20 cellular contexts compared by ENCODE assay signal in the genomic region with DNA sequence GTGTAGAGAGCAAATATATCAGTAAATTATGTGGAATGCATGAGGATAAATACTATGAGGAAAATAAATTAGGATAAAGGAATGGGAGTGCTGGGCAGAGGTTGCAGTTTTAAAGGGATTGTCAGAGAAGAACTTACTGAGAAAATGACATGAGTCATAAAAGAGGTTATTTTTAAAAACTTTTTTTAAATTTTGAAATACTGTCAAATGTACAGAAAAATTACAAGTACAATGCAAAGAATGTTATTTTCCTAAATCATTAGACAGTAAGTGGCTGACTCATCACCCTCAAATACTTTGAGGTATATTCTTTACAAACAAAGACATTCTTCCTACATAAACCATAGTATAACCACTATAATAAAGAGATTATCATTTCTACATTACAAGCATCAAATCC.
"Had no signal": no experiment of that assay in that cellular context is flagged by ENCODE, and none has a peak within 500 bp of the region (broad histone marks: within the 10 kb centered on the region; RNA-seq: fewer than 3 reads in every experiment).

No MANE protein-coding gene starts in this region.

- H3K4me3 ChIP-seq: breast epithelium, dorsolateral prefrontal cortex, esophagus squamous epithelium, gastroesophageal sphincter, hepatocyte, neural progenitor cell, pancreas, upper lobe of right lung had no signal

- H3K4me3 Mint-ChIP-seq: activated CD4-positive, alpha-beta T cell treated with anti-CD3 and anti-CD28 coated beads, Interleukin-2, amount 10 ng/mL, durations not matched to agents 24 days and 14 days; neural progenitor cell; stimulated activated naive CD8-positive, alpha-beta T cell treated with anti-CD3 and anti-CD28 coated beads, Interleukin-15, Interleukin-2, amounts not matched to agents 100 ng/mL and 50 ng/mL, for 24 hours; T-helper 1 cell treated with Interleukin-12 subunit alpha and Interleukin-12 subunit beta and Interleukin-4 antibody, amounts not matched to agents 30 μg/mL and 1 μg/mL, for 36 hours; WTC11 had no signal

- H3K36me3 Mint-ChIP-seq: neural progenitor cell, WTC11 had no signal

- H3K27ac Mint-ChIP-seq: activated CD4-positive, alpha-beta T cell treated with anti-CD3 and anti-CD28 coated beads, Interleukin-2, amount 10 ng/mL, durations not matched to agents 24 days and 14 days; activated T-helper 2 cell treated with anti-CD3 and anti-CD28 coated beads, Interferon-gamma antibody, Interleukin-2, Interleukin-4, amounts not matched to agents 10 μg/mL and 5 μg/mL and 100 μg/mL, durations not matched to agents 14 hours and 24 hours and 36 hours; neural progenitor cell; stimulated activated naive CD8-positive, alpha-beta T cell treated with anti-CD3 and anti-CD28 coated beads, Interleukin-15, Interleukin-2, amounts not matched to agents 100 ng/mL and 50 ng/mL, for 24 hours; T-helper 1 cell treated with Interleukin-12 subunit alpha and Interleukin-12 subunit beta and Interleukin-4 antibody, amounts not matched to agents 30 μg/mL and 1 μg/mL, for 36 hours; WTC11 had no signal

- H3K27ac ChIP-seq: breast epithelium, dorsolateral prefrontal cortex, esophagus squamous epithelium, gastroesophageal sphincter, hepatocyte, neural progenitor cell, pancreas, upper lobe of right lung had no signal

- DNase-seq: activated CD4-positive, alpha-beta T cell treated with anti-CD3 and anti-CD28 coated beads, Interleukin-2, amount 10 ng/mL, durations not matched to agents 24 days and 14 days; activated CD8-positive, alpha-beta memory T cell treated with anti-CD3 and anti-CD28 coated beads for 24 hours; activated naive CD4-positive, alpha-beta T cell treated with anti-CD3 and anti-CD28 coated beads, Interleukin-2, amount 50 U/mL, for 16 hours; activated T-cell treated with anti-CD3 and anti-CD28 coated beads for 4 hours; amygdala; dorsolateral prefrontal cortex; esophagus squamous epithelium; kidney glomerular epithelial cell; pancreas; stimulated activated CD4-positive, alpha-beta T cell treated with anti-CD3 and anti-CD28 coated beads, Interleukin-15, amount 100 ng/mL, for 24 hours; stimulated activated CD4-positive, alpha-beta T cell treated with anti-CD3 and anti-CD28 coated beads, Interleukin-4, amount 100 ng/mL, for 24 hours; upper lobe of right lung had no signal

- H3K27me3 Mint-ChIP-seq: stimulated activated naive CD8-positive, alpha-beta T cell treated with anti-CD3 and anti-CD28 coated beads, Interleukin-15, Interleukin-2, amounts not matched to agents 100 ng/mL and 50 ng/mL, for 24 hours had no signal

- H3K9me3 Mint-ChIP-seq: activated T-helper 2 cell treated with anti-CD3 and anti-CD28 coated beads, Interferon-gamma antibody, Interleukin-2, Interleukin-4, amounts not matched to agents 10 μg/mL and 5 μg/mL and 100 μg/mL, durations not matched to agents 14 hours and 24 hours and 36 hours; neural progenitor cell had no signal

- ATAC-seq: gastroesophageal sphincter, pancreas, upper lobe of right lung, WTC11 had no signal

- H3K4me1 Mint-ChIP-seq: activated CD4-positive, alpha-beta T cell treated with anti-CD3 and anti-CD28 coated beads, Interleukin-2, amount 10 ng/mL, durations not matched to agents 24 days and 14 days; neural progenitor cell; WTC11 had no signal
